1 cellular context compared by ENCODE assay signal in genomic region chr15:97993310-97993738, GRCh38.
TF ChIP-seq lines count a peak whose summit lies in the region.

No MANE protein-coding gene starts in this region.

TF ChIP-seq in K562, 482 proteins besides CTCF, POLR2A, EP300 and RAD21 (continued from another document):
- TF ChIP-seq MEIS2 (IDR thresholded peaks at IDR 0.05; ENCODE audit: partially characterized antibody) (peak; percentile 80), ELF2 (CRISPR knock-in tag; IDR thresholded peaks at IDR 0.05) (no peak), ARID1B (IDR thresholded peaks at IDR 0.05) (peak; percentile 94), ZNF583 (CRISPR knock-in tag; IDR thresholded peaks at IDR 0.05) (no peak), SOX6 (IDR thresholded peaks at IDR 0.05) (peak; percentile 85), FOXK2 (conservative IDR thresholded peaks at IDR 0.05 in 1 of 2, IDR thresholded peaks at IDR 0.05 in 1 of 2; ENCODE audit: low read depth in 2 of 2) (no peak), ESRRB (CRISPR knock-in tag; IDR thresholded peaks at IDR 0.05; ENCODE audit: borderline replicate concordance) (no peak), MAFG (tag; conservative IDR thresholded peaks at IDR 0.05) (peak; percentile 56), HMG20A (CRISPR knock-in tag; conservative IDR thresholded peaks at IDR 0.05) (no peak), KLF16 (IDR thresholded peaks at IDR 0.05) (peak; percentile 93), ZNF23 (CRISPR knock-in tag; IDR thresholded peaks at IDR 0.05) (no peak), SFPQ (IDR thresholded peaks at IDR 0.05; ENCODE audit: low read depth, low read length) (no peak), SMARCE1 (IDR thresholded peaks at IDR 0.05) (peak; percentile 90), CHD4 (IDR thresholded peaks at IDR 0.05; ENCODE audit: insufficient read depth, insufficient replicate concordance, low read depth, low read length, poor library complexity, severe bottlenecking) (no peak), HDAC1 (IDR thresholded peaks at IDR 0.05) (peak in 1 of 2 experiments; percentile 84; a peak in 2 of 4 replicates), NCOA2 (IDR thresholded peaks at IDR 0.05; ENCODE audit: partially characterized antibody in 2 of 2) (peak in 1 of 2 experiments; percentile 37), SMARCA4 (IDR thresholded peaks at IDR 0.05) (peak; percentile 83; the same call in 1 of the 2 replicates), CBFA2T2 (conservative IDR thresholded peaks at IDR 0.05) (peak; percentile 93), CCAR2 (IDR thresholded peaks at IDR 0.05; ENCODE audit: low read depth, low read length) (no peak)
